ENCODE assay signal across 1 cellular context in genomic region chr1:200438911-200439310, GRCh38.
TF ChIP-seq lines count a peak whose summit lies in the region.

No MANE protein-coding gene starts in this region.

TF ChIP-seq in WTC11, 78 proteins besides CTCF, POLR2A, EP300 and RAD21 (continued from another document):
- TF ChIP-seq AFF4 (CRISPR knock-in tag; IDR thresholded peaks at IDR 0.05; ENCODE audit: borderline replicate concordance) (no peak), JAZF1 (CRISPR knock-in tag; IDR thresholded peaks at IDR 0.05) (no peak), ZNF317 (CRISPR knock-in tag; IDR thresholded peaks at IDR 0.05; ENCODE audit: borderline replicate concordance, low read depth) (no peak), SOX15 (CRISPR knock-in tag; IDR thresholded peaks at IDR 0.05) (no peak), ZNF425 (CRISPR knock-in tag; conservative IDR thresholded peaks at IDR 0.05) (no peak), FOXJ3 (CRISPR knock-in tag; IDR thresholded peaks at IDR 0.05; ENCODE audit: borderline replicate concordance) (no peak)
